Comparison of ENCODE assay signal across 28 cellular contexts in genomic region chr7:158102897-158103296, GRCh38.
"Had no signal": no experiment of that assay in that cellular context is flagged by ENCODE, and none has a peak within 500 bp of the region (broad histone marks: within the 10 kb centered on the region; RNA-seq: fewer than 3 reads in every experiment).

No MANE protein-coding gene starts in this region.

- H3K27ac ChIP-seq: ascending aorta, brain microvascular endothelial cell, esophagus muscularis mucosa, foreskin keratinocyte, right lobe of liver, SJCRH30, skin epidermis, tibial artery had no signal

- H3K36me3 ChIP-seq: ascending aorta, brain microvascular endothelial cell, esophagus muscularis mucosa, right lobe of liver, SJCRH30, tibial artery had no signal

- H3K4me1 ChIP-seq: ascending aorta, esophagus muscularis mucosa, foreskin keratinocyte, right lobe of liver, SJCRH30, tibial artery had no signal

- ATAC-seq: activated CD8-positive, alpha-beta T cell treated with anti-CD3 and anti-CD28 coated beads for 36 hours; foreskin keratinocyte; naive thymus-derived CD4-positive, alpha-beta T cell; right lobe of liver; SK-N-SH treated with all-trans-retinoic acid at 6 μM for 48 hours; stimulated activated memory B cell treated with anti-CD40 and anti-IgM and Interleukin-4, amounts not matched to agents 10 μg/mL and 1 μg/mL and 100 μg/mL, for 72 hours; stimulated activated naive CD8-positive, alpha-beta T cell treated with anti-CD3 and anti-CD28 coated beads, Interleukin-15, amount 100 ng/mL, for 72 hours; T-helper 17 cell had no signal

- H3K9me3 ChIP-seq: ascending aorta, right lobe of liver, SJCRH30 had no signal

- H3K4me3 ChIP-seq: ascending aorta, esophagus muscularis mucosa, right lobe of liver, SJCRH30, skin epidermis, tibial artery had no signal

- DNase-seq: activated B cell treated with CpG ODN at 0.5 μM for 24 hours; activated CD4-positive, alpha-beta T cell treated with anti-CD3 and anti-CD28 coated beads, Interleukin-2, amount 50 U/mL, for 1 hour; activated CD8-positive, alpha-beta T cell treated with anti-CD3 and anti-CD28 coated beads for 36 hours; activated gamma-delta T cell; activated naive CD4-positive, alpha-beta T cell treated with anti-CD3 and anti-CD28 coated beads, Interleukin-2, amount 10 ng/mL, durations not matched to agents 7 days and 5 days; activated naive CD8-positive, alpha-beta T cell treated with anti-CD3 and anti-CD28 coated beads, Interleukin-2, amount 10 ng/mL, durations not matched to agents 7 days and 5 days; activated T-cell treated with anti-CD3 and anti-CD28 coated beads for 4 hours; brain microvascular endothelial cell; caudate nucleus; foreskin keratinocyte; mammary epithelial cell; midbrain; naive thymus-derived CD4-positive, alpha-beta T cell; occipital lobe; SJCRH30; stimulated activated CD4-positive, alpha-beta T cell treated with anti-CD3 and anti-CD28 coated beads, Interleukin-1b, Interleukin-23, amount 100 ng/mL, for 48 hours; stimulated activated CD4-positive, alpha-beta T cell treated with anti-CD3 and anti-CD28 coated beads, Interleukin-4, amount 100 ng/mL, for 4 hours; stimulated activated CD8-positive, alpha-beta memory T cell treated with anti-CD3 and anti-CD28 coated beads, Interleukin-4, amount 100 ng/mL, for 48 hours; stimulated activated naive CD8-positive, alpha-beta T cell treated with anti-CD3 and anti-CD28 coated beads, Interleukin-15, amount 100 ng/mL, for 72 hours; T-helper 17 cell; T1000; tibial artery had no signal

- H3K27me3 ChIP-seq: ascending aorta, brain microvascular endothelial cell, foreskin keratinocyte, right lobe of liver had no signal
